9 cellular contexts compared by ENCODE assay signal in the genomic region with DNA sequence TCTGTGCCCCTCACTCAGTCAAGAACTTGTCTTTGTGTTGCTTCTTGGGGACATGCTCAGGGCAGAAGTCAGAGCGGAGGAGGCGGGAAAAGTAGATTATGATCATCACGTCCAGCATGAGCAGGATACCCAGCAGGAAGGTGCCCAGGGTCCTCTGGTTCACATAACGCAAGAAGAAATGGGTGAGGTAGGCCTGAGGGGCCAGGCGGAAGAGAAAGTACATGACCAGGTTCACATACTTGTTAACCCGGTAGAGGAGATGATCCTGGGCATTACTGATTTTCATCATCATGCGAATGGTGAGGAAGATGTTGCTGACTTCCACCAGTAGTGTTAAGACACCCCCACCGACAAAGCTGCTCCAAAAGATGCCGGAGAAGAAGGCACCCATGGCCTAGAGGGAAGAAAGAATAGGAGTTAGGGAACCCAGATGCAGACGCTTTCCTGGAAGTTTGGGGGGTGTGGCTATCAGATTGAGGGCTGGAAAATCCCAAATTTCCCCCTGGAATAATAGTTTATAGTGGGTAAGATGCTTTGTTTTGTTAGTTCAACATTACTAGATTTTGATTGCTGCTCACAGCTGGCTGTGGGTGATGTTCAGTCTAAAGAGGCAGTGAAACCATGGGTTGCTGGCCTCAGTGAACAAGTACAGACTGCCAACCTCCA. TPM values are rescaled to one million over a fixed set of nuclear protein-coding genes. Genes with fewer than 3 reads are reported as not detected.
DNase-seq lines count a peak whose midpoint lies in the region; ATAC-seq and TF ChIP-seq lines count a peak whose summit lies in the region.
"Had no signal": no experiment of that assay in that cellular context is flagged by ENCODE, and none has a peak within 500 bp of the region (broad histone marks: within the 10 kb centered on the region; RNA-seq: fewer than 3 reads in every experiment).

No MANE protein-coding gene starts in this region.

- peak overlapping the region; percentile 14 for H3K27ac ChIP-seq in osteoblast (ENCODE audit: low read depth, low read length)

- H3K36me3 ChIP-seq in GM06990 (ENCODE audit: control insufficient read depth, insufficient read depth, low read length) = peaks cover 22% of the 10 kb centered on the region
- H3K36me3 ChIP-seq in NT2/D1 (ENCODE audit: insufficient read depth, insufficient read length, low read length) = peaks cover 47% of the 10 kb centered on the region
- H3K36me3 ChIP-seq in osteoblast (ENCODE audit: insufficient read depth, low read length) = peaks cover 44% of the 10 kb centered on the region

- H3K9ac ChIP-seq in NT2/D1 (ENCODE audit: insufficient read length, low read depth) = peak overlapping the region; percentile 95
- H3K9ac ChIP-seq: parathyroid adenoma had no signal

- peaks cover 35% of the 10 kb centered on the region for H3K79me2 ChIP-seq in osteoblast (ENCODE audit: insufficient read depth, low read length)

- ATAC-seq in GM18873 (IDR thresholded peaks at IDR 0.05; ENCODE audit: low FRiP score, unreplicated experiment) = no peak

- no peak overlapping the region for H2AFZ ChIP-seq in osteoblast (ENCODE audit: low read length)

- H3K4me2 ChIP-seq in osteoblast (ENCODE audit: insufficient read depth, low read length) = peak overlapping the region; percentile 60

- H3K4me3 ChIP-seq in GM06990 (replicated peaks; ENCODE audit: low read depth, low read length) (peak overlapping the region; percentile 66), NT2/D1 (ENCODE audit: insufficient read length, low read depth) (peak overlapping the region; percentile 85), osteoblast (ENCODE audit: insufficient read depth, low read length) (peak overlapping the region; percentile 78)

- DNase-seq in GM06990 (ENCODE audit: extremely low read depth, insufficient read length) (no peak), NT2/D1 (ENCODE audit: low read depth, low spot score) (no peak), cerebellar cortex (ENCODE audit: low spot score) (peak; percentile 55), osteoblast (ENCODE audit: insufficient read length, low spot score, missing footprints) (peak; percentile 18), GM19240 (ENCODE audit: insufficient read length, low spot score) (no peak), COLO668 (lab: John Stamatoyannopoulos, UW; ENCODE audit: unreplicated experiment) (no peak), hippocampal formation (lab: John Stamatoyannopoulos, UW) (no peak)

- H3K4me1 ChIP-seq in NT2/D1 (ENCODE audit: insufficient read depth, insufficient read length) (peaks cover 5% of the 10 kb centered on the region), osteoblast (ENCODE audit: insufficient read depth, low read length) (peaks cover 44% of the 10 kb centered on the region)

- peaks cover 40% of the 10 kb centered on the region for H4K20me1 ChIP-seq in osteoblast (ENCODE audit: insufficient read depth, low read length)

- no peak for TF ChIP-seq CTCF in GM06990 (IDR thresholded peaks at IDR 0.05; ENCODE audit: insufficient read depth, low read length, poor library complexity, severe bottlenecking)
- TF ChIP-seq CTCF in osteoblast (IDR thresholded peaks at IDR 0.05; ENCODE audit: extremely low read depth, low read depth, low read length) = no peak

- H3K9me3 ChIP-seq in NT2/D1 (ENCODE audit: insufficient read depth, low read length) (no peaks in the 10 kb centered on the region), osteoblast (ENCODE audit: low read depth, low read length) (no peaks in the 10 kb centered on the region)

- H3K27me3 ChIP-seq in GM06990 (replicated peaks; ENCODE audit: control insufficient read depth, insufficient read depth, low read length) (no peaks in the 10 kb centered on the region), NT2/D1 (ENCODE audit: insufficient read depth, insufficient read length) (no peaks in the 10 kb centered on the region), osteoblast (ENCODE audit: insufficient read depth, low read length) (no peaks in the 10 kb centered on the region)

RNA-seq across cellular contexts. Expression of a gene that starts 1.4 kb away (rescaled TPM):
- total RNA-seq in osteoblast = 3.2 and 4.0 TPM in 2 replicates

RNA-seq across cellular contexts. Expression of a gene that starts 4.0 kb away (rescaled TPM):
- total RNA-seq in osteoblast = 6.2 and 7.2 TPM in 2 replicates

RNA-seq across cellular contexts. Expression of a gene that starts 4.8 kb away (rescaled TPM):
- 428 and 494 TPM in 2 replicates for total RNA-seq in osteoblast

RNA-seq across cellular contexts. Expression of a gene that starts 7.0 kb away (rescaled TPM):
- total RNA-seq in osteoblast = 176 and 186 TPM in 2 replicates

RNA-seq across cellular contexts. Expression of a gene that starts 12.9 kb away (rescaled TPM):
- 0.36 and 0.88 TPM in 2 replicates for total RNA-seq in osteoblast

Comparison
In these comparisons a context has a peak if more than half of its experiments do, and no peak if none do; other contexts are left out.
1. DNase-seq: peak in cerebellar cortex (single experiment) and osteoblast (single experiment); none in GM06990 (single experiment), NT2/D1 (single experiment), GM19240 (single experiment), COLO668 (single experiment) and hippocampal formation (0 of 2).
2. Peak in every context shown above with its lines, with median percentiles within 50 percentile points of each other: H3K4me3 ChIP-seq.